In genomic region chr10:72186633-72187330, GRCh38 we compare ENCODE assay signal across 8 cellular contexts. TPM values are rescaled to one million over a fixed set of nuclear protein-coding genes. Genes with fewer than 3 reads are reported as not detected.
DNase-seq lines count a peak whose midpoint lies in the region; ATAC-seq and TF ChIP-seq lines count a peak whose summit lies in the region.

No MANE protein-coding gene starts in this region.

- H3K27me3 Mint-ChIP-seq in activated B cell treated with CpG ODN at 0.5 μM for 24 hours: no peaks in the 10 kb centered on the region
- no peaks in the 10 kb centered on the region for H3K27me3 Mint-ChIP-seq in activated CD8-positive, alpha-beta T cell treated with anti-CD3 and anti-CD28 coated beads for 36 hours

- H3K27ac ChIP-seq in heart left ventricle: peak overlapping the region; percentile 73 to 92 (median 82)
- peak overlapping the region; percentile 56 to 68 for H3K27ac ChIP-seq in prostate gland
- peak overlapping the region in 1 of 2 donors; percentile 29 for H3K27ac ChIP-seq in ovary

- H3K4me1 Mint-ChIP-seq in activated B cell treated with CpG ODN at 0.5 μM for 24 hours: peaks cover 12% of the 10 kb centered on the region
- H3K4me1 Mint-ChIP-seq in activated CD8-positive, alpha-beta T cell treated with anti-CD3 and anti-CD28 coated beads for 36 hours (ENCODE audit: low read depth): peaks cover 5% of the 10 kb centered on the region

- no peaks in the 10 kb centered on the region for H3K27me3 ChIP-seq in heart left ventricle
- no peaks in the 10 kb centered on the region for H3K27me3 ChIP-seq in prostate gland (replicated peaks; ENCODE audit: insufficient read depth)
- H3K27me3 ChIP-seq in ovary: no peaks in the 10 kb centered on the region

- POLR2A ChIA-PET in activated B cell treated with CpG ODN at 0.5 μM for 24 hours (lab: Charles Lee): interaction anchor here (0.6 to 0.7 kb wide), 3 partner anchors 18 to 145 kb away, joined by 4 to 5 read pairs (median 5); no protein-coding TSS in a partner anchor
- POLR2A ChIA-PET in activated CD8-positive, alpha-beta T cell treated with anti-CD3 and anti-CD28 coated beads for 36 hours (lab: Charles Lee): no interaction called here

- intact Hi-C loops in activated B cell treated with CpG ODN at 0.5 μM for 24 hours (cut with micrococcal nuclease) (no loop called here), heart left ventricle (cut with DNase I) (no loop called here), prostate gland (cut with DNase I) (no loop called here), ovary (cut with DNase I) (no loop called here)
- intact Hi-C loops in activated CD8-positive, alpha-beta T cell treated with anti-CD3 and anti-CD28 coated beads for 36 hours (cut with micrococcal nuclease): no loop called here

- TF ChIP-seq POLR2A in heart left ventricle (IDR thresholded peaks at IDR 0.05) (no peak), prostate gland (IDR thresholded peaks at IDR 0.05) (no peak), ovary (IDR thresholded peaks at IDR 0.05) (no peak)

- peaks cover 5% of the 10 kb centered on the region for H3K9me3 Mint-ChIP-seq in activated B cell treated with CpG ODN at 0.5 μM for 24 hours
- H3K9me3 Mint-ChIP-seq in activated CD8-positive, alpha-beta T cell treated with anti-CD3 and anti-CD28 coated beads for 36 hours: no peaks in the 10 kb centered on the region

- H3K36me3 ChIP-seq in heart left ventricle (peaks cover 0 to 28% (median 10%) of the 10 kb centered on the region in 9 donors), prostate gland (no peaks in the 10 kb centered on the region), ovary (no peaks in the 10 kb centered on the region)

- WGBS in heart left ventricle, 4 donors: 36 to 50% (median 41%) methylated on average over 9 of the region's 9 CpGs
- WGBS in prostate gland: 64% methylated on average over 9 of the region's 9 CpGs
- WGBS in ovary, 3 donors: 71 to 86% (median 84%) methylated on average over 9 of the region's 9 CpGs

- no peak for ATAC-seq in activated B cell treated with CpG ODN at 0.5 μM for 24 hours (ENCODE audit: low read depth)
- ATAC-seq in heart left ventricle: peak; percentile 90 to 98 (median 96)
- ATAC-seq in GM19023 (IDR thresholded peaks at IDR 0.05; ENCODE audit: unreplicated experiment): no peak
- no peak for ATAC-seq in activated CD8-positive, alpha-beta T cell treated with anti-CD3 and anti-CD28 coated beads for 36 hours

- DNase-seq in CD1c-positive myeloid dendritic cell (ENCODE audit: extremely low spot score) (peak; percentile 85), activated B cell treated with CpG ODN at 0.5 μM for 24 hours (no peak), heart left ventricle (peak in 3 of 5 donors; percentile 51 to 58 (median 57)), prostate gland (ENCODE audit: low spot score) (no peak), DMS53 treated with DMSO at 0.1 percent for 48 hours (lab: John Stamatoyannopoulos, UW; ENCODE audit: unreplicated experiment) (no peak), ovary (no peak)
- DNase-seq in activated CD8-positive, alpha-beta T cell treated with anti-CD3 and anti-CD28 coated beads for 36 hours: no peak

- H3K9me3 ChIP-seq in heart left ventricle (peaks cover 0 to 12% (median 2%) of the 10 kb centered on the region in 12 donors), prostate gland (no peaks in the 10 kb centered on the region), ovary (no peaks in the 10 kb centered on the region)

- CTCF ChIA-PET in activated B cell treated with CpG ODN at 0.5 μM for 24 hours (lab: Charles Lee): interaction anchor here (0.7 to 1.1 kb wide), 2 partner anchors 14 to 151 kb away, joined by 3 to 5 read pairs; no protein-coding TSS in a partner anchor
- CTCF ChIA-PET in activated CD8-positive, alpha-beta T cell treated with anti-CD3 and anti-CD28 coated beads for 36 hours (lab: Charles Lee): no interaction called here

- no peak for TF ChIP-seq EP300 in ovary (IDR thresholded peaks at IDR 0.05)

- H3K27ac Mint-ChIP-seq in activated B cell treated with CpG ODN at 0.5 μM for 24 hours: peak overlapping the region; percentile 24
- no peak overlapping the region for H3K27ac Mint-ChIP-seq in activated CD8-positive, alpha-beta T cell treated with anti-CD3 and anti-CD28 coated beads for 36 hours

- no peak for TF ChIP-seq CTCF in activated B cell treated with CpG ODN at 0.5 μM for 24 hours (IDR thresholded peaks at IDR 0.05)
- TF ChIP-seq CTCF in heart left ventricle (IDR thresholded peaks at IDR 0.05): no peak
- TF ChIP-seq CTCF in prostate gland (IDR thresholded peaks at IDR 0.05): no peak
- no peak for TF ChIP-seq CTCF in activated CD8-positive, alpha-beta T cell treated with anti-CD3 and anti-CD28 coated beads for 36 hours (IDR thresholded peaks at IDR 0.05)
- TF ChIP-seq CTCF in ovary (IDR thresholded peaks at IDR 0.05): no peak

- H3K4me1 ChIP-seq in heart left ventricle (peaks cover 0 to 18% (median 10%) of the 10 kb centered on the region in 12 donors), prostate gland (replicated peaks) (no peaks in the 10 kb centered on the region), ovary (ENCODE audit: insufficient read depth) (no peaks in the 10 kb centered on the region)

- H3K4me3 Mint-ChIP-seq in activated B cell treated with CpG ODN at 0.5 μM for 24 hours: no peak overlapping the region
- H3K4me3 Mint-ChIP-seq in activated CD8-positive, alpha-beta T cell treated with anti-CD3 and anti-CD28 coated beads for 36 hours: no peak overlapping the region

- peaks cover 47% of the 10 kb centered on the region for H3K36me3 Mint-ChIP-seq in activated B cell treated with CpG ODN at 0.5 μM for 24 hours (ENCODE audit: low read depth)
- peaks cover 38% of the 10 kb centered on the region for H3K36me3 Mint-ChIP-seq in activated CD8-positive, alpha-beta T cell treated with anti-CD3 and anti-CD28 coated beads for 36 hours (ENCODE audit: low read depth)

- H3K4me3 ChIP-seq in heart left ventricle: peak overlapping the region in 9 of 12 donors; percentile 6 to 40 (median 28)
- H3K4me3 ChIP-seq in prostate gland: no peak overlapping the region
- H3K4me3 ChIP-seq in ovary: no peak overlapping the region

RNA-seq across cellular contexts. Expression of gene ANAPC16, which starts 29.0 kb away (rescaled TPM):
- total RNA-seq in activated B cell treated with CpG ODN at 0.5 μM for 24 hours (128 and 137 TPM in 2 replicates), heart left ventricle (100 to 1,000 TPM; 135 to 237 (median 179) TPM), prostate gland (100 to 1,000 TPM in 1 of 2 donors, 10 to 100 TPM in 1; 73.4 to 123 TPM), ovary (100 to 1,000 TPM in 5 of 7 donors, 10 to 100 TPM in 2; 71.6 to 136 (median 112) TPM)
- polyA plus RNA-seq in heart left ventricle (100 to 1,000 TPM; 124 to 242 TPM), ovary (100 to 1,000 TPM; 154 to 160 TPM)
- total RNA-seq in activated CD8-positive, alpha-beta T cell treated with anti-CD3 and anti-CD28 coated beads for 36 hours: 100 to 1,000 TPM in 1 of 2 experiments, 10 to 100 TPM in 1; 94.6 to 101 TPM

RNA-seq across cellular contexts. Expression of gene ASCC1, which starts 29.3 kb away (rescaled TPM):
- 42.6 and 42.9 TPM in 2 replicates for total RNA-seq in activated B cell treated with CpG ODN at 0.5 μM for 24 hours
- 10 to 100 TPM; 26.4 to 44.8 (median 35.3) TPM for total RNA-seq in heart left ventricle
- polyA plus RNA-seq in heart left ventricle: 10 to 100 TPM; 12.0 to 49.6 TPM
- total RNA-seq in prostate gland: 10 to 100 TPM; 14.8 to 38.3 TPM
- 10 to 100 TPM; 61.6 to 66.2 TPM for total RNA-seq in activated CD8-positive, alpha-beta T cell treated with anti-CD3 and anti-CD28 coated beads for 36 hours
- total RNA-seq in ovary: 10 to 100 TPM; 21.6 to 53.5 (median 31.1) TPM
- 10 to 100 TPM; 22.5 to 53.9 TPM for polyA plus RNA-seq in ovary

Comparison
In these comparisons a context has a peak if more than half of its experiments do, and no peak if none do; other contexts are left out.
1. DNase-seq: peak in CD1c-positive myeloid dendritic cell (single experiment) and heart left ventricle (3 of 5); none in activated B cell treated with CpG ODN at 0.5 μM for 24 hours (single experiment), prostate gland (single experiment), DMS53 treated with DMSO at 0.1 percent for 48 hours (single experiment), activated CD8-positive, alpha-beta T cell treated with anti-CD3 and anti-CD28 coated beads for 36 hours (single experiment) and ovary (0 of 5).
2. ATAC-seq: peak in heart left ventricle (4 of 4); none in activated B cell treated with CpG ODN at 0.5 μM for 24 hours (single experiment), GM19023 (single experiment) and activated CD8-positive, alpha-beta T cell treated with anti-CD3 and anti-CD28 coated beads for 36 hours (single experiment).
3. H3K4me3 ChIP-seq: peak in heart left ventricle (9 of 12); none in prostate gland (0 of 2) and ovary (single experiment).